Comparison of ENCODE assay signal across 8 cellular contexts in the genomic region with DNA sequence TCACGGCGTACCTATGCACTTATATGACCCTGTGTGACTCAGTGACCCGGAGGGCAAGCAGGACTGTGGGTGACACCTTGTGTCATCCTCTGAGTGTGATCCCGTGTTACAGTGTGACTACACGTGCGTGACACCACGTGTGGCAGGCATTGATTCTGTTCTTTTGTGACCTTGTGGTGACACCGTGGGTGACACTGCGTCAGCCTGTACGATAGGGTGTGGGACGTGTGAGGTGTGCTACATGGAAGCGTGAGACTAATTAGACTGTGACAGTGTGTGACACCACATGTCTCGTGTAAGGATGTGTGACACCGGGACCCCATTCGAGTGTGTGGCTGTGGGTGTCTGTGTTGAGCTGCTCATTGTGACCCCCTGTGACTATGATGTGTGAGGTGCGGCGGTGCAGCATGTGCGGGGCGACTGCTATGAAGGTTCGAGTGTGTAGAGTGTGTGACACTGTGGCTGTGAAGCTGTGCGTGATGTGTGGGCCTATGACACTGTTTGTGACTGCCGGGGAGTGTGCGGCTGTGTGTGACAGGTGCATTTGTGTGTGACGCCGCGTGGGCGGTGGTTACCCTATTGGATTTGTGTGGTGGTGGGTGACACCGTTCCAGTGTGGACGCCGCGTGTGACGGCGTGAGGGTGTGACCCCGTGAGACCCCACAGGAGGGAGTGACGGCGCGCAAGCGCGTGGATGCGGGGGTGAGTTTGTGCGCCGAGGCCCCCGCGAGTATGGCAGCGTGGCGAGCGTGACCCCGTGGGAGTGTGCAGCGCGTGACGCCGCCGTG. TPM values are rescaled to one million over a fixed set of nuclear protein-coding genes. Genes with fewer than 3 reads are reported as not detected.
A peak's percentile ranks its signal among the peaks of the same experiment; 100 is the strongest.
DNase-seq lines count a peak whose midpoint lies in the region; ATAC-seq and TF ChIP-seq lines count a peak whose summit lies in the region.

A gene (plus strand): TSS at position 783 of the 788 bp plus-strand sequence. CDS start 5,621 bp downstream, outside the sequence.

- H3K79me2 ChIP-seq in OCI-LY1 (ENCODE audit: insufficient read depth, low read length) (no peaks in the 10 kb centered on the region), smooth muscle cell (ENCODE audit: low read depth) (no peaks in the 10 kb centered on the region)

- H3F3A ChIP-seq in OCI-LY1 (ENCODE audit: insufficient read depth, low read length) = no peaks in the 10 kb centered on the region
- H3F3A ChIP-seq in smooth muscle cell (ENCODE audit: low read depth) = no peaks in the 10 kb centered on the region

- H3K27me3 ChIP-seq in AG04450 (ENCODE audit: control insufficient read depth, insufficient read depth, low read length) (peaks cover 11% of the 10 kb centered on the region), OCI-LY1 (ENCODE audit: insufficient read depth, low read length) (peaks cover 5% of the 10 kb centered on the region; the same call in 1 of the 2 replicates), smooth muscle cell (ENCODE audit: low read depth) (peaks cover 14% of the 10 kb centered on the region)

- WGBS in smooth muscle cell (ENCODE audit: low lambda C conversion rate) = 55% methylated on average over 32 of the region's 53 CpGs

- H3K4me2 ChIP-seq in OCI-LY1 (ENCODE audit: low read length) (peak within 1 kb of the TSS; percentile 79), smooth muscle cell (peak within 1 kb of the TSS; percentile 88)

- peak; percentile 24 for ATAC-seq in GM21515 (IDR thresholded peaks at IDR 0.05; ENCODE audit: unreplicated experiment)

- TF ChIP-seq CTCF in AG04450 (IDR thresholded peaks at IDR 0.05; ENCODE audit: low read depth, low read length) = no peak
- TF ChIP-seq CTCF in OCI-LY1 (IDR thresholded peaks at IDR 0.05; ENCODE audit: low read length) = no peak
- no peak for TF ChIP-seq CTCF in smooth muscle cell (IDR thresholded peaks at IDR 0.05; ENCODE audit: borderline replicate concordance, insufficient read depth, poor library complexity, severe bottlenecking)

- peaks cover 24% of the 10 kb centered on the region for H3K4me1 ChIP-seq in OCI-LY1 (ENCODE audit: insufficient read depth, low read length, severe bottlenecking)
- peaks cover 4% of the 10 kb centered on the region for H3K4me1 ChIP-seq in smooth muscle cell (ENCODE audit: low read depth)

- H3K36me3 ChIP-seq in OCI-LY1 (ENCODE audit: insufficient read depth, low read length) = no peaks in the 10 kb centered on the region
- H3K36me3 ChIP-seq in smooth muscle cell (ENCODE audit: low read depth) = no peaks in the 10 kb centered on the region

- H3K4me3 ChIP-seq in AG04450 (ENCODE audit: low read depth, low read length) = peak within 1 kb of the TSS; percentile 57
- peak within 1 kb of the TSS; percentile 86 for H3K4me3 ChIP-seq in OCI-LY1 (ENCODE audit: low read depth, low read length, poor library complexity, severe bottlenecking)
- H3K4me3 ChIP-seq in iPS-11a (ENCODE audit: low read depth, low read length) = peak within 1 kb of the TSS; percentile 31
- peak within 1 kb of the TSS; percentile 41 for H3K4me3 ChIP-seq in smooth muscle cell

- H3K9me3 ChIP-seq in AG04450 (ENCODE audit: control insufficient read depth, insufficient read depth, low read length) = no peaks in the 10 kb centered on the region; the same call in 1 of the 2 replicates
- H3K9me3 ChIP-seq in OCI-LY1 (ENCODE audit: low read length) = no peaks in the 10 kb centered on the region
- H3K9me3 ChIP-seq in smooth muscle cell (replicated peaks; ENCODE audit: low read depth) = no peaks in the 10 kb centered on the region

- H2AFZ ChIP-seq in OCI-LY1 (ENCODE audit: low read length) (no peak within 1 kb of the TSS), smooth muscle cell (ENCODE audit: low read depth) (no peak within 1 kb of the TSS)

- H3K9ac ChIP-seq in OCI-LY1 (ENCODE audit: low read length) = peak within 1 kb of the TSS; percentile 13; the same call in 1 of the 2 replicates
- no peak within 1 kb of the TSS for H3K9ac ChIP-seq in smooth muscle cell (ENCODE audit: low read depth)

- CTCF ChIA-PET in AG04450 (lab: Charles Lee) = interaction anchor here (0.5 to 3.9 kb wide), 9 partner anchors 10 to 168 kb away, joined by 3 to 49 read pairs (median 5); no protein-coding TSS in a partner anchor

- no peaks in the 10 kb centered on the region for H3K9me2 ChIP-seq in OCI-LY1 (ENCODE audit: low read depth, low read length)

- DNase-seq in AG04450 (ENCODE audit: low read depth, low spot score) (no peak), smooth muscle cell (lab: John Stamatoyannopoulos, UW; ENCODE audit: unreplicated experiment) (no peak), GM19240 (ENCODE audit: insufficient read length, low spot score) (no peak), HCEC 1CT (no peak)
- peak; percentile 44 for DNase-seq in activated naive CD8-positive, alpha-beta T cell treated with anti-CD3 and anti-CD28 coated beads, Interleukin-2, amount 50 U/mL, for 16 hours (ENCODE audit: low read depth, low spot score)

- POLR2A ChIA-PET in AG04450 (lab: Yijun Ruan, JAX) = interaction anchor here (0.9 to 2.4 kb wide), 9 partner anchors 23 to 147 kb away, joined by 3 to 13 read pairs (median 4); a partner anchor contains a TSS

- H3K27ac ChIP-seq in AG04450 (ENCODE audit: low read depth, low read length) (no peak within 1 kb of the TSS), OCI-LY1 (ENCODE audit: low read depth, low read length, poor library complexity, severe bottlenecking) (no peak within 1 kb of the TSS), smooth muscle cell (ENCODE audit: low read depth) (no peak within 1 kb of the TSS)

- H4K20me1 ChIP-seq in OCI-LY1 (ENCODE audit: insufficient read depth, low read length) = no peaks in the 10 kb centered on the region
- H4K20me1 ChIP-seq in smooth muscle cell (ENCODE audit: low read depth) = no peaks in the 10 kb centered on the region

RNA-seq across cellular contexts. Expression of the gene that starts here (rescaled TPM):
- 1.3 and 1.9 TPM in 2 replicates for polyA plus RNA-seq in AG04450 (2011; rRNA removed)
- polyA minus RNA-seq in AG04450 (2011; rRNA and poly(A)+ RNA removed) = 0.65 and 1.5 TPM in 2 replicates
- 0.45 and 1.0 TPM in 2 replicates for total RNA-seq in smooth muscle cell
- 0.63 and 1.2 TPM in 2 replicates for polyA plus RNA-seq in smooth muscle cell

Comparison
In these comparisons a context has a peak if more than half of its experiments do, and no peak if none do; other contexts are left out.
1. H3K4me3 ChIP-seq: peak in every context shown above with its lines; median percentile 86 in OCI-LY1; 57 in AG04450; 41 in smooth muscle cell; 31 in iPS-11a.